ENCODE assay signal across 27 cellular contexts in the genomic region with DNA sequence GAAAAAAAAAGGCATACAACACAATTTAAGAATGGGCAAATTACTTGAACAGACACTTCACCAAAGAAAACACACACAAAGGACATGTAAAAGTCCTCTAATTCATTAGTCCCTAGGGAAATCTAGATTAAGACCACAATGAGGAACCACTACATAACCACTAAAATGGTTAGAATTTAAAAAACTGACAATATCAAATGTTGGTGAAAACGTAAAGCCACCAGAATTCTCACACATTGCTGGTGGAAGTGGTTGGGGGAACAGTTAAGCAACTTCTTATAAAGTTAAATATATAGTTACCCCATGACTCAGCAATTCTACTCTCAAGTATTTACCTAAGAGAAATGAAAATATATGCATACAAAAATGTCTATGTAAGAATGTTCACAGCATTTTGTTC. TPM values are rescaled to one million over a fixed set of nuclear protein-coding genes. Genes with fewer than 3 reads are reported as not detected.
A peak's percentile ranks its signal among the peaks of the same experiment; 100 is the strongest.
DNase-seq lines count a peak whose midpoint lies in the region; ATAC-seq and TF ChIP-seq lines count a peak whose summit lies in the region.
"Had no signal": no experiment of that assay in that cellular context is flagged by ENCODE, and none has a peak within 500 bp of the region (broad histone marks: within the 10 kb centered on the region; RNA-seq: fewer than 3 reads in every experiment).

No MANE protein-coding gene starts in this region.

- no peaks in the 10 kb centered on the region for H3K9me3 Mint-ChIP-seq in central memory CD8-positive, alpha-beta T cell
- H3K9me3 Mint-ChIP-seq in osteocyte (ENCODE audit: unreplicated experiment), result peaks cover 27% of the 10 kb centered on the region

- DNase-seq in SKM-1 treated with dmso at 0.1 percent for 144 hours (lab: John Stamatoyannopoulos, UW; ENCODE audit: unreplicated experiment) (peak; percentile 22), SKM-1 (lab: John Stamatoyannopoulos, UW; ENCODE audit: unreplicated experiment) (no peak), NB4 (ENCODE audit: low read depth) (peak; percentile 73), osteocyte (ENCODE audit: extremely low spot score, unreplicated experiment) (no peak), left ventricle myocardium superior (no peak), globus pallidus (ENCODE audit: low spot score) (no peak), caudate nucleus (lab: John Stamatoyannopoulos, UW) (no peak)
- no peak for DNase-seq in central memory CD8-positive, alpha-beta T cell (ENCODE audit: low spot score in 2 of 2)
- DNase-seq: activated CD4-positive, alpha-beta memory T cell treated with anti-CD3 and anti-CD28 coated beads, Interleukin-2, amount 10 ng/mL, durations not matched to agents 7 days and 5 days; activated CD4-positive, CD25-positive, alpha-beta regulatory T cell; activated T-cell treated with anti-CD3 and anti-CD28 coated beads, Interleukin-2, amount 50 U/mL, for 24 hours; body of pancreas; DMS 273 treated with DMSO at 0.1 percent for 48 hours; GDM1; HCEC 1CT; NCI-H1048; NCI-H2029 treated with DMSO at 0.1 percent for 48 hours; NCI-H446 treated with DMSO at 0.1 percent for 48 hours; NK-92 treated with Interleukin-12 subunit alpha and Interleukin-12 subunit beta, amount 100 ng/mL, for 24 hours; psoas muscle; SJCRH30; spleen; substantia nigra had no signal

- H3K27ac ChIP-seq in caudate nucleus (ENCODE audit: low read depth, low read length), result no peak overlapping the region
- H3K27ac ChIP-seq: body of pancreas, coronary artery, psoas muscle, SJCRH30, spleen, vagina had no signal

- H3K4me3 ChIP-seq in NB4 (ENCODE audit: low read depth, low read length), result no peak overlapping the region
- H3K4me3 ChIP-seq: body of pancreas, coronary artery, psoas muscle, SJCRH30, spleen, vagina had no signal

- no peak for TF ChIP-seq POLR2A in NB4 (IDR thresholded peaks at IDR 0.05; ENCODE audit: extremely low read depth, insufficient read length)

- TF ChIP-seq CTCF in NB4 (IDR thresholded peaks at IDR 0.05; ENCODE audit: low read depth, low read length) (no peak), osteocyte (IDR thresholded peaks at IDR 0.05) (no peak)

- no peak overlapping the region for H3K4me3 Mint-ChIP-seq in central memory CD8-positive, alpha-beta T cell
- no peak overlapping the region for H3K4me3 Mint-ChIP-seq in osteocyte (ENCODE audit: unreplicated experiment)
- H3K4me3 Mint-ChIP-seq: activated CD4-positive, alpha-beta memory T cell treated with anti-CD3 and anti-CD28 coated beads, Interleukin-2, amount 10 ng/mL, durations not matched to agents 7 days and 5 days; activated naive CD4-positive, alpha-beta T cell treated with anti-CD3 and anti-CD28 coated beads, Interleukin-2, amount 50 U/mL, for 24 hours; activated T-cell treated with anti-CD3 and anti-CD28 coated beads, Interleukin-2, amount 50 U/mL, for 24 hours; nephron had no signal

- no peak overlapping the region for H3K27ac Mint-ChIP-seq in central memory CD8-positive, alpha-beta T cell (ENCODE audit: low read depth)
- peak overlapping the region; percentile 47 for H3K27ac Mint-ChIP-seq in osteocyte (ENCODE audit: unreplicated experiment)
- H3K27ac Mint-ChIP-seq: activated CD4-positive, alpha-beta memory T cell treated with anti-CD3 and anti-CD28 coated beads, Interleukin-2, amount 10 ng/mL, durations not matched to agents 7 days and 5 days; activated naive CD4-positive, alpha-beta T cell treated with anti-CD3 and anti-CD28 coated beads, Interleukin-2, amount 50 U/mL, for 24 hours; activated T-cell treated with anti-CD3 and anti-CD28 coated beads, Interleukin-2, amount 50 U/mL, for 24 hours; nephron had no signal

- peak; percentile 43 for ATAC-seq in central memory CD8-positive, alpha-beta T cell (replicated peaks; ENCODE audit: extremely low read depth, poor library complexity, severe bottlenecking)
- no peak for ATAC-seq in left ventricle myocardium superior
- ATAC-seq: body of pancreas, psoas muscle had no signal

- H3K27me3 Mint-ChIP-seq in central memory CD8-positive, alpha-beta T cell, result no peaks in the 10 kb centered on the region
- H3K27me3 Mint-ChIP-seq in osteocyte (ENCODE audit: unreplicated experiment), result no peaks in the 10 kb centered on the region
- H3K27me3 Mint-ChIP-seq: activated CD4-positive, alpha-beta memory T cell treated with anti-CD3 and anti-CD28 coated beads, Interleukin-2, amount 10 ng/mL, durations not matched to agents 7 days and 5 days; activated naive CD4-positive, alpha-beta T cell treated with anti-CD3 and anti-CD28 coated beads, Interleukin-2, amount 50 U/mL, for 24 hours; activated T-cell treated with anti-CD3 and anti-CD28 coated beads, Interleukin-2, amount 50 U/mL, for 24 hours had no signal

- peaks cover 60% of the 10 kb centered on the region for H3K4me1 Mint-ChIP-seq in central memory CD8-positive, alpha-beta T cell
- peaks cover 79% of the 10 kb centered on the region for H3K4me1 Mint-ChIP-seq in osteocyte (ENCODE audit: unreplicated experiment)

- intact Hi-C loops in left ventricle myocardium superior (cut with micrococcal nuclease), result no loop called here

- peaks cover 3% of the 10 kb centered on the region for H3K36me3 Mint-ChIP-seq in central memory CD8-positive, alpha-beta T cell (ENCODE audit: insufficient read depth)
- peaks cover 29% of the 10 kb centered on the region for H3K36me3 Mint-ChIP-seq in osteocyte (ENCODE audit: unreplicated experiment)

RNA-seq across cellular contexts. Expression of a gene that starts 11.8 kb away (rescaled TPM):
- 532 and 603 TPM in 2 replicates for total RNA-seq in osteocyte
- total RNA-seq in left ventricle myocardium superior, result 43.5 TPM

Comparison
In these comparisons a context has a peak if more than half of its experiments do, and no peak if none do; other contexts are left out.
1. DNase-seq: peak in SKM-1 treated with dmso at 0.1 percent for 144 hours (single experiment) and NB4 (single experiment); none in SKM-1 (single experiment), central memory CD8-positive, alpha-beta T cell (0 of 2), osteocyte (single experiment), left ventricle myocardium superior (single experiment), globus pallidus (single experiment) and caudate nucleus (0 of 61).
2. RNA of a gene that starts 11.8 kb away (total RNA-seq): 532 to 603 TPM in osteocyte; 43.5 TPM in left ventricle myocardium superior (single experiment); every median in the first group is over 10 times any median in the second.